In genomic region chr19:57239982-57240310, GRCh38 we compare ENCODE assay signal across 8 cellular contexts. TPM values are rescaled to one million over a fixed set of nuclear protein-coding genes. Genes with fewer than 3 reads are reported as not detected.
DNase-seq lines count a peak whose midpoint lies in the region; ATAC-seq and TF ChIP-seq lines count a peak whose summit lies in the region.

No MANE protein-coding gene starts in this region.

- H3K27ac ChIP-seq in Peyer's patch (peak overlapping the region; percentile 86 to 92 (median 90)), sigmoid colon (peak overlapping the region; percentile 86 to 92 (median 90))

- TF ChIP-seq CTCF in Peyer's patch (IDR thresholded peaks at IDR 0.05) = no peak
- TF ChIP-seq CTCF in fibroblast of pulmonary artery (IDR thresholded peaks at IDR 0.05; ENCODE audit: low read length, missing control alignments) = no peak
- no peak for TF ChIP-seq CTCF in sigmoid colon (IDR thresholded peaks at IDR 0.05)

- peaks cover 0 to 15% (median 2%) of the 10 kb centered on the region in 4 donors for H3K4me1 ChIP-seq in Peyer's patch
- H3K4me1 ChIP-seq in sigmoid colon = peaks cover 0 to 31% (median 20%) of the 10 kb centered on the region in 4 donors

- peak; percentile 29 for ATAC-seq in GM19455 (IDR thresholded peaks at IDR 0.05; ENCODE audit: unreplicated experiment)
- no peak for ATAC-seq in HG02588 (IDR thresholded peaks at IDR 0.05; ENCODE audit: unreplicated experiment)

- H3K9me3 ChIP-seq in Peyer's patch (no peaks in the 10 kb centered on the region), sigmoid colon (no peaks in the 10 kb centered on the region)

- DNase-seq in Peyer's patch (no peak), fibroblast of pulmonary artery (ENCODE audit: low read depth) (no peak), sigmoid colon (no peak), Ammon's horn (ENCODE audit: low spot score) (no peak), retina (no peak), SHP77 (lab: John Stamatoyannopoulos, UW) (no peak)

- no peak for TF ChIP-seq POLR2A in Peyer's patch (IDR thresholded peaks at IDR 0.05)
- TF ChIP-seq POLR2A in sigmoid colon (IDR thresholded peaks at IDR 0.05) = no peak

- H3K4me3 ChIP-seq in Peyer's patch (peak overlapping the region; percentile 73 to 88 (median 84)), fibroblast of pulmonary artery (replicated peaks; ENCODE audit: low read depth, low read length) (peak overlapping the region; percentile 99), sigmoid colon (peak overlapping the region; percentile 75 to 84 (median 76))

- no peak for TF ChIP-seq EP300 in sigmoid colon (IDR thresholded peaks at IDR 0.05)

- 24 to 66% methylated on average over 12 of the region's 12 CpGs for WGBS in sigmoid colon, 2 donors

- intact Hi-C loops in sigmoid colon (cut with DNase I) = loop anchor here (1.0 to 10.0 kb wide), 3 partner anchors 49 to 135 kb away; partner anchors contain the start of genes TRAPPC2B, ZNF264 and ZNF547

- peaks cover 0 to 14% (median 0%) of the 10 kb centered on the region in 3 donors for H3K36me3 ChIP-seq in Peyer's patch
- peaks cover 6 to 15% (median 8%) of the 10 kb centered on the region in 4 donors for H3K36me3 ChIP-seq in sigmoid colon

- no peaks in the 10 kb centered on the region for H3K27me3 ChIP-seq in Peyer's patch
- H3K27me3 ChIP-seq in sigmoid colon = no peaks in the 10 kb centered on the region

RNA-seq across cellular contexts. Expression of gene ZNF805, which starts 0.5 kb away (rescaled TPM):
- total RNA-seq in Peyer's patch (10 to 100 TPM in 2 of 4 donors, 1 to 10 TPM in 2; 7.4 to 17.0 (median 10.1) TPM), sigmoid colon (10 to 100 TPM; 11.8 to 21.6 (median 17.5) TPM)
- 1 to 10 TPM in 2 of 3 donors, under 1 TPM in 1; under 0.01 to 2.0 (median 1.2) TPM for polyA plus RNA-seq in sigmoid colon

RNA-seq across cellular contexts. Expression of gene AURKC, which starts 9.1 kb away (rescaled TPM):
- total RNA-seq in Peyer's patch = 1 to 10 TPM in 1 of 4 donors, not detected in 3; 5.1 TPM
- 1 to 10 TPM in 1 of 4 donors, under 1 TPM in 1, not detected in 2; 0.71 to 1.3 TPM for total RNA-seq in sigmoid colon
- 1 to 10 TPM in 1 of 3 donors, under 1 TPM in 1, not detected in 1; 0.63 to 1.4 TPM for polyA plus RNA-seq in sigmoid colon

RNA-seq across cellular contexts. Expression of gene ZNF460, which starts 40.3 kb away (rescaled TPM):
- total RNA-seq in Peyer's patch (10 to 100 TPM; 33.6 to 86.6 (median 54.2) TPM), sigmoid colon (10 to 100 TPM; 48.2 to 95.2 (median 55.1) TPM)
- 1 to 10 TPM in 1 of 3 donors, under 1 TPM in 1, not detected in 1; 0.69 to 5.1 TPM for polyA plus RNA-seq in sigmoid colon

RNA-seq across cellular contexts. Expression of gene ZNF264, which starts 48.6 kb away (rescaled TPM):
- total RNA-seq in Peyer's patch = 10 to 100 TPM; 18.7 to 57.7 (median 23.3) TPM
- 10 to 100 TPM; 18.5 to 39.6 (median 28.0) TPM for total RNA-seq in sigmoid colon
- 1 to 10 TPM; 1.2 to 5.0 (median 2.8) TPM for polyA plus RNA-seq in sigmoid colon
